Comparison of ENCODE assay signal across 9 cellular contexts in the genomic region with DNA sequence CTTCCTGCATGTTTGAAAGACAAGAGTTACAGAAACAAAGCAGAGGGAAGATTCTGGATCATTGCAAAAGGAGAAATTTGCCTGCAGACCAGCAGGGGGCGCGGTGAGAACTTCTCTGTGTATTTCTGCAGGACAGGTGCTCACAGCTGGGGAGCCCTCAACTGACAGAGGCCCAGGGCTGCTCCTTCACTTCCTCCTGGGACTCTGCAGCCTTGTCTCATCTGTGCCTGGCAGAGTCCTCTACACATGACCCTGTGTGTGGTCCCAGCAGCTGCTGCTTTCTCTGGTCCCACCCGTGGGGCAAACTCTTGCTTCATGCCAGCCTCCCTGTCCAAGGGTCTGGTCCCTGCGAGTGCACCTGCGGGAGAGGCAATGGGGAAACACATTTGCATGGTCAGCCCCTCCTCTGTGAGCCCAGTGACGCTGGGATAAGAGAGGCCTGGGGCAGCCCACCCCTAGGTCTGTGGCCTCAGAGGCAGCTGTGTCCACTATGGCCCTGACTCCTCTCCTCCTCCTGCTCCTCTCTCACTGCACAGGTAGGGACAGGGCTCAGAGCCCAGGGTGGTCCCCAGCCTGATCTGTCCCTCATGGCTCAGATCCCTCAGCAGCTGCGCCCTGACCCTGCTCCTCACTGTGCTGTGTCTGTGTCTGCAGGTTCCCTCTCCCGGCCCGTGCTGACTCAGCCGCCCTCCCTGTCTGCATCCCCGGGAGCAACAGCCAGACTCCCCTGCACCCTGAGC. TPM values are rescaled to one million over a fixed set of nuclear protein-coding genes. Genes with fewer than 3 reads are reported as not detected.
DNase-seq lines count a peak whose midpoint lies in the region; ATAC-seq, FAIRE-seq and TF ChIP-seq lines count a peak whose summit lies in the region.
"Had no signal": no experiment of that assay in that cellular context is flagged by ENCODE, and none has a peak within 500 bp of the region (broad histone marks: within the 10 kb centered on the region; RNA-seq: fewer than 3 reads in every experiment).

No MANE protein-coding gene starts in this region.

- TF ChIP-seq POLR2A in HepG2 (IDR thresholded peaks at IDR 0.05; ENCODE audit: insufficient read depth in 1 of 2, low read depth in 2 of 2, low read length in 2 of 2): no peak

- no CpG with 5 or more reads among the region's 11 CpGs for WGBS in HepG2 (ENCODE audit: low lambda C conversion rate)

- H3K36me3 ChIP-seq in astrocyte (ENCODE audit: insufficient read depth, low read length) (no peaks in the 10 kb centered on the region), HepG2 (replicated peaks in 1 of 2; ENCODE audit: control insufficient read depth in 1 of 2, insufficient read depth in 2 of 2, low read length in 2 of 2) (no peaks in the 10 kb centered on the region)
- H3K36me3 ChIP-seq: breast epithelium had no signal

- H3K9ac ChIP-seq in astrocyte (ENCODE audit: low read length) (no peak overlapping the region), HepG2 (ENCODE audit: insufficient read depth, low read depth, low read length) (no peak overlapping the region)

- TF ChIP-seq CTCF in astrocyte (IDR thresholded peaks at IDR 0.05; ENCODE audit: insufficient read depth, low read depth, low read length): peak; percentile 57
- peak; percentile 70 for TF ChIP-seq CTCF in HepG2 (CRISPR knock-in tag; IDR thresholded peaks at IDR 0.05)

- no peaks in the 10 kb centered on the region for H3K9me3 Mint-ChIP-seq in astrocyte (ENCODE audit: unreplicated experiment)

- peaks cover 3% of the 10 kb centered on the region for H3K4me1 Mint-ChIP-seq in astrocyte (ENCODE audit: low read depth, unreplicated experiment)

- CTCF ChIA-PET in HepG2 (lab: Yijun Ruan, JAX; ENCODE audit: low intra/inter-chr PET ratio, low total read pairs): no interaction called here

- H3K27me3 Mint-ChIP-seq in astrocyte (ENCODE audit: low read depth, unreplicated experiment): peaks cover 91% of the 10 kb centered on the region

- intact Hi-C loops in HepG2 (cut with micrococcal nuclease; ENCODE audit: unreplicated experiment): no loop called here

- H3K36me3 Mint-ChIP-seq in astrocyte (ENCODE audit: low read depth, unreplicated experiment): peaks cover 1% of the 10 kb centered on the region

- H3K4me3 ChIP-seq in astrocyte (ENCODE audit: insufficient read depth, low read depth, low read length) (no peak overlapping the region), HepG2 (replicated peaks in 1 of 3; ENCODE audit: insufficient read depth in 1 of 3, low read depth in 2 of 3, low read length in 3 of 3) (no peak overlapping the region)
- H3K4me3 ChIP-seq: breast epithelium had no signal

- no peak overlapping the region for H3K4me3 Mint-ChIP-seq in astrocyte (ENCODE audit: unreplicated experiment)

- peak; percentile 40 for DNase-seq in activated effector memory CD4-positive, alpha-beta T cell treated with Interleukin-2 at 50 U/mL for 16 hours
- DNase-seq in activated effector memory CD4-positive, alpha-beta T cell treated with anti-CD3 and anti-CD28 coated beads, Interleukin-2, amount 50 U/mL, for 16 hours: no peak
- DNase-seq in OCI-M1 (lab: John Stamatoyannopoulos, UW): peak; percentile 78
- DNase-seq in astrocyte (ENCODE audit: low read depth): no peak
- DNase-seq in HepG2 (ENCODE audit: low spot score): peak; percentile 25
- DNase-seq in HuH-7.5 (ENCODE audit: low spot score): no peak

- H3K4me1 ChIP-seq in astrocyte (ENCODE audit: insufficient read depth, low read length) (no peaks in the 10 kb centered on the region), HepG2 (ENCODE audit: insufficient read depth, low read length) (no peaks in the 10 kb centered on the region)
- H3K4me1 ChIP-seq: breast epithelium had no signal

- POLR2A ChIA-PET in HepG2 (lab: Yijun Ruan, JAX): no interaction called here

- FAIRE-seq in astrocyte (lab: Jason Lieb, UNC) (no peak), HepG2 (lab: Jason Lieb, UNC) (peak; percentile 36)

- no peak overlapping the region for H3K27ac ChIP-seq in astrocyte (ENCODE audit: low read depth, low read length)
- no peak overlapping the region for H3K27ac ChIP-seq in HepG2 (ENCODE audit: extremely low read length, insufficient read depth, low read length)
- H3K27ac ChIP-seq: breast epithelium had no signal

- in situ Hi-C loops in HepG2 (cut with HindIII; ENCODE audit: extremely low pct_ligation_motif_present, low pct_unique_long_range_greater_than_20kb): loop anchor here (25.0 kb wide), 1 partner anchor 136 kb away; no protein-coding TSS in a partner anchor

- no peak for TF ChIP-seq EP300 in HepG2 (IDR thresholded peaks at IDR 0.05; ENCODE audit: low read depth in 2 of 2, low read length in 2 of 2)
- TF ChIP-seq EP300 in HepG2 (CRISPR knock-in tag; IDR thresholded peaks at IDR 0.05; ENCODE audit: borderline replicate concordance): no peak

- ATAC-seq in HG02885 (IDR thresholded peaks at IDR 0.05; ENCODE audit: poor library complexity, unreplicated experiment) (peak; percentile 67), HepG2 (peak; percentile 85), GM18517 (IDR thresholded peaks at IDR 0.05; ENCODE audit: unreplicated experiment) (no peak)

- H2AFZ ChIP-seq in astrocyte (ENCODE audit: low read depth, low read length) (no peak overlapping the region), HepG2 (ENCODE audit: low read length) (no peak overlapping the region)

- no peak overlapping the region for H3K27ac Mint-ChIP-seq in astrocyte (ENCODE audit: unreplicated experiment)

- H3K9me3 ChIP-seq in astrocyte (ENCODE audit: insufficient read depth, low read depth, low read length): no peaks in the 10 kb centered on the region
- no peaks in the 10 kb centered on the region for H3K9me3 ChIP-seq in HepG2 (ENCODE audit: low read length)
- H3K9me3 ChIP-seq: breast epithelium had no signal

- H4K20me1 ChIP-seq in astrocyte (ENCODE audit: insufficient read depth, low read length): no peaks in the 10 kb centered on the region
- H4K20me1 ChIP-seq in HepG2 (ENCODE audit: insufficient read depth, low read length): no peaks in the 10 kb centered on the region

- H3K27me3 ChIP-seq in astrocyte (ENCODE audit: insufficient read depth, low read length) (peaks cover 25% of the 10 kb centered on the region), HepG2 (ENCODE audit: control insufficient read depth in 1 of 2, insufficient read depth in 2 of 2, low read length in 2 of 2) (peaks cover 1 to 32% of the 10 kb centered on the region in 2 experiments)

- no peak overlapping the region for H3K4me2 ChIP-seq in astrocyte (ENCODE audit: low read length)
- no peak overlapping the region for H3K4me2 ChIP-seq in HepG2 (ENCODE audit: low read depth, low read length)

- no TSS peak for BruUV-seq in HepG2 (replicated peaks; lab: Mats Ljungman, UMichigan)

- H3K79me2 ChIP-seq in astrocyte (ENCODE audit: insufficient read depth, low read length): no peaks in the 10 kb centered on the region
- H3K79me2 ChIP-seq in HepG2 (ENCODE audit: insufficient read depth, low read length): no peaks in the 10 kb centered on the region

- no peak for TF ChIP-seq RAD21 in HepG2 (CRISPR knock-in tag; IDR thresholded peaks at IDR 0.05)

TF ChIP-seq in HepG2, 621 proteins besides CTCF, POLR2A, EP300 and RAD21 (continues in another document):
- TF ChIP-seq HNRNPLL (IDR thresholded peaks at IDR 0.05; ENCODE audit: low read depth, low read length, poor library complexity, severe bottlenecking) (no peak), ZBTB38 (CRISPR knock-in tag; IDR thresholded peaks at IDR 0.05) (no peak), CCDC6 (CRISPR knock-in tag; IDR thresholded peaks at IDR 0.05) (no peak), RBM39 (IDR thresholded peaks at IDR 0.05; ENCODE audit: low read depth, low read length, poor library complexity, severe bottlenecking) (no peak), SMC3 (IDR thresholded peaks at IDR 0.05; ENCODE audit: low read length) (0 out of 2 replicates have a peak, but pooled peaks have one; percentile 4), ZFAT (CRISPR knock-in tag; conservative IDR thresholded peaks at IDR 0.05) (no peak), XRCC5 (optimal IDR thresholded peaks at IDR 0.05; ENCODE audit: low read length) (peak; percentile 45)
- TF ChIP-seq, protein P1, sequence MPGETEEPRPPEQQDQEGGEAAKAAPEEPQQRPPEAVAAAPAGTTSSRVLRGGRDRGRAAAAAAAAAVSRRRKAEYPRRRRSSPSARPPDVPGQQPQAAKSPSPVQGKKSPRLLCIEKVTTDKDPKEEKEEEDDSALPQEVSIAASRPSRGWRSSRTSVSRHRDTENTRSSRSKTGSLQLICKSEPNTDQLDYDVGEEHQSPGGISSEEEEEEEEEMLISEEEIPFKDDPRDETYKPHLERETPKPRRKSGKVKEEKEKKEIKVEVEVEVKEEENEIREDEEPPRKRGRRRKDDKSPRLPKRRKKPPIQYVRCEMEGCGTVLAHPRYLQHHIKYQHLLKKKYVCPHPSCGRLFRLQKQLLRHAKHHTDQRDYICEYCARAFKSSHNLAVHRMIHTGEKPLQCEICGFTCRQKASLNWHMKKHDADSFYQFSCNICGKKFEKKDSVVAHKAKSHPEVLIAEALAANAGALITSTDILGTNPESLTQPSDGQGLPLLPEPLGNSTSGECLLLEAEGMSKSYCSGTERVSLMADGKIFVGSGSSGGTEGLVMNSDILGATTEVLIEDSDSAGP (CRISPR knock-in tag; IDR thresholded peaks at IDR 0.05; ENCODE audit: borderline replicate concordance): 0 out of 2 replicates have a peak, but pooled peaks have one; percentile 21

RNA-seq across cellular contexts. Expression of a gene that starts 43.2 kb away (rescaled TPM):
- total RNA-seq in astrocyte (not detected in 2 replicates), HepG2 (2016; rRNA removed; fragmentation: Illumina TruSeq; extraction: Trizol) (not detected in 2 replicates)
- total RNA-seq in HepG2 (2016; cell fraction: cytosol; rRNA removed; fragmentation: Illumina TruSeq; extraction: Trizol; ENCODE audit: low read depth): not detected in 2 replicates
- total RNA-seq in HepG2 (2016; cell fraction: insoluble cytoplasmic fraction; rRNA removed; fragmentation: Illumina TruSeq; extraction: Trizol): not detected in 2 replicates
- total RNA-seq in HepG2 (2016; cell fraction: membrane; rRNA removed; fragmentation: Illumina TruSeq; extraction: Trizol): not detected in 2 replicates
- not detected in 2 replicates for total RNA-seq in HepG2 (2016; cell fraction: nucleus; rRNA removed; fragmentation: Illumina TruSeq; extraction: Trizol)
- polyA plus RNA-seq in HepG2 (2011; rRNA removed): not detected in 2 replicates
- polyA plus RNA-seq in HepG2 (2011; cell fraction: cytosol; rRNA removed): not detected in 2 replicates
- not detected in 2 replicates for polyA plus RNA-seq in HepG2 (2011; cell fraction: nucleus; rRNA removed)
- polyA plus RNA-seq in HepG2 (2012): not detected in 2 replicates
- not detected in 2 replicates for polyA plus RNA-seq in HepG2 (2016; cell fraction: cytosol; fragmentation: Illumina TruSeq; extraction: Trizol; ENCODE audit: low read depth)
- not detected in 2 replicates for polyA plus RNA-seq in HepG2 (2016; cell fraction: insoluble cytoplasmic fraction; fragmentation: Illumina TruSeq; extraction: Trizol; ENCODE audit: low read depth)
- not detected in 2 replicates for polyA plus RNA-seq in HepG2 (2016; cell fraction: membrane; fragmentation: Illumina TruSeq; extraction: Trizol; ENCODE audit: low read depth)
- not detected in 2 replicates for polyA plus RNA-seq in HepG2 (2016; cell fraction: nucleus; fragmentation: Illumina TruSeq; extraction: Trizol; ENCODE audit: insufficient read depth, low read depth)
- polyA minus RNA-seq in HepG2 (2011; rRNA and poly(A)+ RNA removed; ENCODE audit: low replicate concordance): not detected in 2 replicates
- polyA minus RNA-seq in HepG2 (2011; cell fraction: cytosol; rRNA and poly(A)+ RNA removed): not detected in 2 replicates
- polyA minus RNA-seq in HepG2 (2011; cell fraction: nucleus; rRNA and poly(A)+ RNA removed): not detected in 2 replicates
- total RNA-seq: breast epithelium had no signal

Comparison
In these comparisons a context has a peak if more than half of its experiments do, and no peak if none do; other contexts are left out.
1. DNase-seq: peak in activated effector memory CD4-positive, alpha-beta T cell treated with Interleukin-2 at 50 U/mL for 16 hours (single experiment), OCI-M1 (single experiment) and HepG2 (single experiment); none in activated effector memory CD4-positive, alpha-beta T cell treated with anti-CD3 and anti-CD28 coated beads, Interleukin-2, amount 50 U/mL, for 16 hours (single experiment), astrocyte (single experiment) and HuH-7.5 (single experiment).